Comparison of ENCODE assay signal across 13 cellular contexts in genomic region chr7:87129836-87130235, GRCh38. TPM values are rescaled to one million over a fixed set of nuclear protein-coding genes. Genes with fewer than 3 reads are reported as not detected.
A peak's percentile ranks its signal among the peaks of the same experiment; 100 is the strongest.
DNase-seq lines count a peak whose midpoint lies in the region; ATAC-seq and TF ChIP-seq lines count a peak whose summit lies in the region.
"Had no signal": no experiment of that assay in that cellular context is flagged by ENCODE, and none has a peak within 500 bp of the region (broad histone marks: within the 10 kb centered on the region; RNA-seq: fewer than 3 reads in every experiment).

No MANE protein-coding gene starts in this region.

- H3K9me3 ChIP-seq in MM.1S (replicated peaks; ENCODE audit: insufficient read depth, low read length) (no peaks in the 10 kb centered on the region), BE2C (no peaks in the 10 kb centered on the region)

- H3K27ac ChIP-seq in MM.1S (ENCODE audit: low read length): no peak overlapping the region

- peaks cover 16% of the 10 kb centered on the region for H3K4me1 ChIP-seq in MM.1S (ENCODE audit: low read length)
- H3K4me1 ChIP-seq in BE2C: no peaks in the 10 kb centered on the region

- no peak overlapping the region for H3K4me3 Mint-ChIP-seq in progenitor cell of endocrine pancreas (ENCODE audit: low read depth)

- no peaks in the 10 kb centered on the region for H3K9me3 Mint-ChIP-seq in progenitor cell of endocrine pancreas (ENCODE audit: low read depth)

- no peaks in the 10 kb centered on the region for H3K79me2 ChIP-seq in MM.1S (ENCODE audit: low read length)

- TF ChIP-seq CTCF in GM06990 (IDR thresholded peaks at IDR 0.05; ENCODE audit: insufficient read depth, low read length, poor library complexity, severe bottlenecking) (no peak), MM.1S (IDR thresholded peaks at IDR 0.05; ENCODE audit: low read length) (no peak), BE2C (IDR thresholded peaks at IDR 0.05; ENCODE audit: low read depth, low read length) (no peak), progenitor cell of endocrine pancreas (IDR thresholded peaks at IDR 0.05; ENCODE audit: unreplicated experiment) (no peak)

- H3K4me3 ChIP-seq in GM06990 (replicated peaks; ENCODE audit: low read depth, low read length) (no peak overlapping the region), MM.1S (ENCODE audit: low read length) (no peak overlapping the region), BE2C (ENCODE audit: low read depth, low read length) (no peak overlapping the region)

- DNase-seq in GM06990 (ENCODE audit: extremely low read depth, insufficient read length): peak; percentile 33
- DNase-seq in MM.1S: peak; percentile 55
- DNase-seq in BE2C: no peak
- DNase-seq in activated CD4-positive, alpha-beta T cell treated with anti-CD3 and anti-CD28 coated beads, Interleukin-2, amount 50 U/mL, for 4 hours: no peak
- DNase-seq in middle frontal gyrus (ENCODE audit: extremely low spot score, low spot score): no peak
- no peak for DNase-seq in progenitor cell of endocrine pancreas (ENCODE audit: low spot score, unreplicated experiment)
- DNase-seq: activated gamma-delta T cell treated with Interleukin-2 at 50 U/mL for 16 hours, islet precursor cell, NCI-H82, T1000 had no signal

- no peaks in the 10 kb centered on the region for H3K36me3 Mint-ChIP-seq in progenitor cell of endocrine pancreas (ENCODE audit: insufficient read depth)

- peak; percentile 93 for ATAC-seq in GM19397 (IDR thresholded peaks at IDR 0.05; ENCODE audit: unreplicated experiment)
- peak; percentile 90 for ATAC-seq in HG02885 (IDR thresholded peaks at IDR 0.05; ENCODE audit: poor library complexity, unreplicated experiment)
- ATAC-seq: HepG2 had no signal

- H3K27me3 Mint-ChIP-seq in progenitor cell of endocrine pancreas: no peaks in the 10 kb centered on the region

- peaks cover 21% of the 10 kb centered on the region for H3K4me1 Mint-ChIP-seq in progenitor cell of endocrine pancreas (ENCODE audit: low read depth)

- no peaks in the 10 kb centered on the region for H3K36me3 ChIP-seq in GM06990 (ENCODE audit: control insufficient read depth, insufficient read depth, low read length)
- H3K36me3 ChIP-seq in MM.1S (replicated peaks; ENCODE audit: insufficient read depth, low read length): no peaks in the 10 kb centered on the region
- no peaks in the 10 kb centered on the region for H3K36me3 ChIP-seq in BE2C

- no peak overlapping the region for H3K27ac Mint-ChIP-seq in progenitor cell of endocrine pancreas

- H2AFZ ChIP-seq in MM.1S (ENCODE audit: low read length): no peak overlapping the region

- no peaks in the 10 kb centered on the region for H4K20me1 ChIP-seq in MM.1S (ENCODE audit: insufficient read depth, low read length)

- H3K9me2 ChIP-seq in MM.1S (replicated peaks; ENCODE audit: insufficient read depth, low read length): no peaks in the 10 kb centered on the region

- H3K4me2 ChIP-seq in MM.1S (ENCODE audit: low read depth, low read length): peak overlapping the region; percentile 12; the same call in 1 of the 2 replicates

- peaks cover 6% of the 10 kb centered on the region for H3F3A ChIP-seq in MM.1S (ENCODE audit: insufficient read depth, low read length)

- no peaks in the 10 kb centered on the region for H3K27me3 ChIP-seq in GM06990 (replicated peaks; ENCODE audit: control insufficient read depth, insufficient read depth, low read length)
- peaks cover 45% of the 10 kb centered on the region for H3K27me3 ChIP-seq in MM.1S (replicated peaks; ENCODE audit: insufficient read depth, low read length)
- H3K27me3 ChIP-seq in BE2C: peaks cover 6% of the 10 kb centered on the region; the same call in 1 of the 2 replicates

- H3K9ac ChIP-seq in MM.1S (ENCODE audit: low read length): no peak overlapping the region

RNA-seq across cellular contexts. Expression of gene DMTF1, which starts 22.4 kb away (rescaled TPM):
- polyA plus RNA-seq in BE2C (2012; ENCODE audit: insufficient read depth, insufficient read length, low read depth): 86.9 TPM
- 180 and 192 TPM in 2 replicates for total RNA-seq in progenitor cell of endocrine pancreas

Comparison
In these comparisons a context has a peak if more than half of its experiments do, and no peak if none do; other contexts are left out.
1. DNase-seq: peak in GM06990 (single experiment) and MM.1S (single experiment); none in BE2C (single experiment), activated CD4-positive, alpha-beta T cell treated with anti-CD3 and anti-CD28 coated beads, Interleukin-2, amount 50 U/mL, for 4 hours (0 of 2), middle frontal gyrus (single experiment) and progenitor cell of endocrine pancreas (single experiment).